In the genomic region with DNA sequence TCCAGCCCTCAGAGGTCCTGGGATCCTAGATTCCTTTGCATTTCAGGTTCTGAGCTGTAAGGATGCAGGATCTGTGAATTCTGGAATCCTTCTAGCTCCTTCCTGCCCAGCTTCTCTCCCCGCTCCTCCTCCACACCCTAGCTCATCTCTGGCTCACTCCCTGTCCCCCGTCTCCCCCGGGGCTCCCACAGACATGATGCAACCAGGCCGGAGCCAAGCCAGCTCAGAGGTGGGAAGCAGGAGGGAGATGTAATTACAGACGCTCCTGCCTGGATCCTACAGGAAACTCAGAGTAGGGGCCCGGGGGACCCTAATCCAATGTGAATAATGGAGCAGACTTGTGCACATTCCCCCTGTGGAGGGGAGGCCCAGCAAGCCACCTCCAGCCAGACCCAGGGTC, we compare ENCODE assay signal across 1 cellular context.
TF ChIP-seq lines count a peak whose summit lies in the region.

No MANE protein-coding gene starts in this region.

TF ChIP-seq in HEK293, 187 proteins besides CTCF, POLR2A, EP300 and RAD21 (continued from another document):
- peak; percentile 56; the same call in 1 of the 2 replicates for TF ChIP-seq EGR2 (tag by site-specific recombination; IDR thresholded peaks at IDR 0.05; ENCODE audit: low read depth)
